ENCODE assay signal across 16 cellular contexts in the genomic region with DNA sequence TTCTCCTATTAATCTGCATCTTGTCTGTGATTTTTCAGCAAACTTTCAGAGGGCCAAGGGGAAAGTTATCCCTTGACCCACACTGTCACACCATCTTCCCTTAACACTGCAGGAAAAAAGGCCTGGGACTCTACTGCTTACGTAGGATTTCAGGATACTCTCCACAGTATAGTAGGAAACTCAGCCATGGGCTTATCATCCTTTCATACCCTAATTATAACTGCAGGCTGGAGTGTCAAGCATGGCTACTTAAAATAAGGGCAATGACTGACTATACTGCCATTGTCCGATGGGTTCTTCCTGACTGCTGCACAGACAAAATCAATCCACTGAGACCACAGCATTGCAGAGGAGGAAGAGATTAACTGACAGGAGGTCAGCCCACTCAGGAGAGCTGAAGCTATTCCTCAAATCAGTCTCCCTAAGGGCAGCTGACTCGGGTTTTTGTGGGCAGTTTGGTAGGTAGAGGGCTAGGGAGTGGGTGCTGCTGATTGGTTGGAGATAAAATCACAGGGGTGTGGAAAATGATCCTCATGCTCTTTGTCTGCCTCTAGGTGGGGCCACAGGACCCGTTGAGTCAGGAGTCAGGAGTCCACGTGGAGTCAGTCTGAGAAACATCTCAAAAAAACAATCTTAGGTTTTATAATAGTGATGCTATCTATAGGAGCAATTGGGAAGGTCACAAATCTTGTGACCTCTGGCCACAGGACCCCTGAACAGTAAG.
DNase-seq lines count a peak whose midpoint lies in the region; ATAC-seq lines count a peak whose summit lies in the region.
"Had no signal": no experiment of that assay in that cellular context is flagged by ENCODE, and none has a peak within 500 bp of the region (broad histone marks: within the 10 kb centered on the region; RNA-seq: fewer than 3 reads in every experiment).

No MANE protein-coding gene starts in this region.

- no peak overlapping the region for H3K27ac ChIP-seq in aorta (ENCODE audit: low read depth in 1 of 2, low read length in 2 of 2)
- H3K27ac ChIP-seq: BLaER1, suprapubic skin had no signal

- ATAC-seq in HG02884 (IDR thresholded peaks at IDR 0.05; ENCODE audit: unreplicated experiment) (peak; percentile 61), aorta (ENCODE audit: low FRiP score) (no peak), T-cell (replicated peaks in 1 of 4) (no peak), GM19023 (IDR thresholded peaks at IDR 0.05; ENCODE audit: unreplicated experiment) (no peak)
- peak; percentile 33 to 47 for ATAC-seq in stimulated activated naive B cell treated with anti-CD40 and anti-IgM and Interleukin-4, amounts not matched to agents 10 μg/mL and 1 μg/mL and 100 μg/mL, for 72 hours (replicated peaks)
- ATAC-seq: naive thymus-derived CD8-positive, alpha-beta T cell had no signal

- H3K4me3 ChIP-seq in aorta (ENCODE audit: low read length in 2 of 2), result no peak overlapping the region
- H3K4me3 ChIP-seq: BLaER1, suprapubic skin had no signal

- H3K36me3 Mint-ChIP-seq in stimulated activated naive B cell treated with anti-CD40 and anti-IgM and Interleukin-4, amounts not matched to agents 10 μg/mL and 1 μg/mL and 100 μg/mL, for 72 hours, result no peaks in the 10 kb centered on the region
- H3K36me3 Mint-ChIP-seq in T-cell, result no peaks in the 10 kb centered on the region
- H3K36me3 Mint-ChIP-seq: naive thymus-derived CD8-positive, alpha-beta T cell had no signal

- H3K27ac Mint-ChIP-seq in stimulated activated naive B cell treated with anti-CD40 and anti-IgM and Interleukin-4, amounts not matched to agents 10 μg/mL and 1 μg/mL and 100 μg/mL, for 72 hours, result no peak overlapping the region
- H3K27ac Mint-ChIP-seq in T-cell, result no peak overlapping the region
- H3K27ac Mint-ChIP-seq: naive thymus-derived CD8-positive, alpha-beta T cell had no signal

- no peaks in the 10 kb centered on the region for H3K4me1 ChIP-seq in aorta (ENCODE audit: control insufficient read depth in 1 of 2, insufficient read depth in 2 of 2, low read length in 2 of 2)
- H3K4me1 ChIP-seq: suprapubic skin had no signal

- POLR2A ChIA-PET in T-cell (lab: Charles Lee), result no interaction called here

- H3K27me3 ChIP-seq in aorta (ENCODE audit: control insufficient read depth in 1 of 2, insufficient read depth in 2 of 2, low read length in 1 of 2), result no peaks in the 10 kb centered on the region
- H3K27me3 ChIP-seq: BLaER1, suprapubic skin had no signal

- peaks cover 0 to 8% of the 10 kb centered on the region in 2 donors for H3K4me1 Mint-ChIP-seq in stimulated activated naive B cell treated with anti-CD40 and anti-IgM and Interleukin-4, amounts not matched to agents 10 μg/mL and 1 μg/mL and 100 μg/mL, for 72 hours
- no peaks in the 10 kb centered on the region for H3K4me1 Mint-ChIP-seq in T-cell
- H3K4me1 Mint-ChIP-seq: naive thymus-derived CD8-positive, alpha-beta T cell had no signal

- no peaks in the 10 kb centered on the region for H3K9me3 ChIP-seq in aorta (ENCODE audit: control insufficient read depth, low read length)
- H3K9me3 ChIP-seq: suprapubic skin had no signal

- no peaks in the 10 kb centered on the region for H3K27me3 Mint-ChIP-seq in stimulated activated naive B cell treated with anti-CD40 and anti-IgM and Interleukin-4, amounts not matched to agents 10 μg/mL and 1 μg/mL and 100 μg/mL, for 72 hours
- H3K27me3 Mint-ChIP-seq in T-cell, result no peaks in the 10 kb centered on the region

- intact Hi-C loops in aorta (cut with DNase I), result no loop called here

- CTCF ChIA-PET in T-cell (lab: Charles Lee), result no interaction called here

- no peaks in the 10 kb centered on the region for H3K36me3 ChIP-seq in aorta (ENCODE audit: control insufficient read depth in 1 of 2, insufficient read depth in 2 of 2, low read length in 1 of 2)
- H3K36me3 ChIP-seq: BLaER1, suprapubic skin had no signal

- DNase-seq in stimulated activated CD4-positive, alpha-beta T cell treated with anti-CD3 and anti-CD28 coated beads, Interleukin-15, amount 100 ng/mL, for 24 hours, result peak; percentile 4
- DNase-seq in stimulated activated CD4-positive, alpha-beta T cell treated with anti-CD3 and anti-CD28 coated beads, Interleukin-1b, Interleukin-23, amount 100 ng/mL, for 48 hours, result no peak
- DNase-seq in RPMI8226, result peak; percentile 17
- no peak for DNase-seq in stimulated activated naive B cell treated with anti-CD40 and anti-IgM and Interleukin-4, amounts not matched to agents 10 μg/mL and 1 μg/mL and 100 μg/mL, for 72 hours
- no peak for DNase-seq in aorta
- DNase-seq in T-cell, result no peak
- DNase-seq: activated T-cell treated with anti-CD3 and anti-CD28 coated beads for 4 hours; foreskin melanocyte; GDM1; kidney; naive thymus-derived CD8-positive, alpha-beta T cell; NCI-H446 had no signal

- 80 to 81% methylated on average over 5 of the region's 5 CpGs for WGBS in aorta, 2 donors

- peaks cover 0 to 3% of the 10 kb centered on the region in 2 donors for H3K9me3 Mint-ChIP-seq in stimulated activated naive B cell treated with anti-CD40 and anti-IgM and Interleukin-4, amounts not matched to agents 10 μg/mL and 1 μg/mL and 100 μg/mL, for 72 hours
- no peaks in the 10 kb centered on the region for H3K9me3 Mint-ChIP-seq in T-cell
- H3K9me3 Mint-ChIP-seq: naive thymus-derived CD8-positive, alpha-beta T cell had no signal

- no peak overlapping the region for H3K4me3 Mint-ChIP-seq in stimulated activated naive B cell treated with anti-CD40 and anti-IgM and Interleukin-4, amounts not matched to agents 10 μg/mL and 1 μg/mL and 100 μg/mL, for 72 hours
- no peak overlapping the region for H3K4me3 Mint-ChIP-seq in T-cell
- H3K4me3 Mint-ChIP-seq: naive thymus-derived CD8-positive, alpha-beta T cell had no signal

Comparison
In these comparisons a context has a peak if more than half of its experiments do, and no peak if none do; other contexts are left out.
1. DNase-seq: peak in stimulated activated CD4-positive, alpha-beta T cell treated with anti-CD3 and anti-CD28 coated beads, Interleukin-15, amount 100 ng/mL, for 24 hours (single experiment) and RPMI8226 (single experiment); none in stimulated activated CD4-positive, alpha-beta T cell treated with anti-CD3 and anti-CD28 coated beads, Interleukin-1b, Interleukin-23, amount 100 ng/mL, for 48 hours (single experiment), stimulated activated naive B cell treated with anti-CD40 and anti-IgM and Interleukin-4, amounts not matched to agents 10 μg/mL and 1 μg/mL and 100 μg/mL, for 72 hours (single experiment), aorta (0 of 2) and T-cell (0 of 34).
2. ATAC-seq: peak in HG02884 (single experiment) and stimulated activated naive B cell treated with anti-CD40 and anti-IgM and Interleukin-4, amounts not matched to agents 10 μg/mL and 1 μg/mL and 100 μg/mL, for 72 hours (2 of 2); none in aorta (single experiment), T-cell (0 of 4) and GM19023 (single experiment).